Comparison of ENCODE assay signal across 15 cellular contexts in genomic region chr7:1061180-1061579, GRCh38. TPM values are rescaled to one million over a fixed set of nuclear protein-coding genes. Genes with fewer than 3 reads are reported as not detected.
"Had no signal": no experiment of that assay in that cellular context is flagged by ENCODE, and none has a peak within 500 bp of the region (broad histone marks: within the 10 kb centered on the region; RNA-seq: fewer than 3 reads in every experiment).

No MANE protein-coding gene starts in this region.

- FAIRE-seq: islet of Langerhans had no signal

- H3K27ac Mint-ChIP-seq: activated CD4-positive, alpha-beta memory T cell treated with anti-CD3 and anti-CD28 coated beads, Interleukin-2, amount 10 ng/mL, durations not matched to agents 7 days and 5 days; activated naive CD8-positive, alpha-beta T cell treated with anti-CD3 and anti-CD28 coated beads, Interleukin-2, amount 10 ng/mL, durations not matched to agents 7 days and 5 days had no signal

- H3K4me3 ChIP-seq: dorsolateral prefrontal cortex, left lung, skin epidermis, uterus had no signal

- H3K4me3 Mint-ChIP-seq: activated CD4-positive, alpha-beta memory T cell treated with anti-CD3 and anti-CD28 coated beads, Interleukin-2, amount 10 ng/mL, durations not matched to agents 7 days and 5 days; activated naive CD8-positive, alpha-beta T cell treated with anti-CD3 and anti-CD28 coated beads, Interleukin-2, amount 10 ng/mL, durations not matched to agents 7 days and 5 days had no signal

- ATAC-seq: foreskin keratinocyte had no signal

- H3K36me3 Mint-ChIP-seq: activated naive CD8-positive, alpha-beta T cell treated with anti-CD3 and anti-CD28 coated beads, Interleukin-2, amount 10 ng/mL, durations not matched to agents 7 days and 5 days had no signal

- H3K27me3 Mint-ChIP-seq: activated naive CD8-positive, alpha-beta T cell treated with anti-CD3 and anti-CD28 coated beads, Interleukin-2, amount 10 ng/mL, durations not matched to agents 7 days and 5 days had no signal

- H3K36me3 ChIP-seq: breast epithelium, uterus had no signal

- H3K9me3 Mint-ChIP-seq: activated CD4-positive, alpha-beta memory T cell treated with anti-CD3 and anti-CD28 coated beads, Interleukin-2, amount 10 ng/mL, durations not matched to agents 7 days and 5 days; activated naive CD8-positive, alpha-beta T cell treated with anti-CD3 and anti-CD28 coated beads, Interleukin-2, amount 10 ng/mL, durations not matched to agents 7 days and 5 days had no signal

- H3K4me1 ChIP-seq: breast epithelium had no signal

- H3K9me3 ChIP-seq: breast epithelium, left lung, uterus had no signal

- DNase-seq: activated CD4-positive, alpha-beta memory T cell treated with anti-CD3 and anti-CD28 coated beads, Interleukin-2, amount 10 ng/mL, durations not matched to agents 7 days and 5 days; activated CD4-positive, alpha-beta T cell treated with anti-CD3 and anti-CD28 coated beads for 1 hour; activated naive CD8-positive, alpha-beta T cell treated with anti-CD3 and anti-CD28 coated beads, Interleukin-2, amount 10 ng/mL, durations not matched to agents 7 days and 5 days; activated T-cell treated with anti-CD3 and anti-CD28 coated beads, Interleukin-2, amount 50 U/mL, for 48 hours; dorsolateral prefrontal cortex; foreskin keratinocyte; head of caudate nucleus; mesenchymal stem cell; stimulated activated naive CD4-positive, alpha-beta T cell; uterus had no signal

- H3K27ac ChIP-seq: foreskin keratinocyte had no signal

- H3K27me3 ChIP-seq: breast epithelium, dorsolateral prefrontal cortex, foreskin keratinocyte, uterus had no signal

- H3K4me1 Mint-ChIP-seq: activated naive CD8-positive, alpha-beta T cell treated with anti-CD3 and anti-CD28 coated beads, Interleukin-2, amount 10 ng/mL, durations not matched to agents 7 days and 5 days had no signal

RNA-seq across cellular contexts. Expression of gene GPR146, which starts 16.8 kb away (rescaled TPM):
- total RNA-seq: foreskin keratinocyte had no signal
- polyA plus RNA-seq: foreskin keratinocyte, neural cell had no signal

RNA-seq across cellular contexts. Expression of gene GPER1, which starts 26.7 kb away (rescaled TPM):
- polyA plus RNA-seq: neural cell had no signal
